In the genomic region with DNA sequence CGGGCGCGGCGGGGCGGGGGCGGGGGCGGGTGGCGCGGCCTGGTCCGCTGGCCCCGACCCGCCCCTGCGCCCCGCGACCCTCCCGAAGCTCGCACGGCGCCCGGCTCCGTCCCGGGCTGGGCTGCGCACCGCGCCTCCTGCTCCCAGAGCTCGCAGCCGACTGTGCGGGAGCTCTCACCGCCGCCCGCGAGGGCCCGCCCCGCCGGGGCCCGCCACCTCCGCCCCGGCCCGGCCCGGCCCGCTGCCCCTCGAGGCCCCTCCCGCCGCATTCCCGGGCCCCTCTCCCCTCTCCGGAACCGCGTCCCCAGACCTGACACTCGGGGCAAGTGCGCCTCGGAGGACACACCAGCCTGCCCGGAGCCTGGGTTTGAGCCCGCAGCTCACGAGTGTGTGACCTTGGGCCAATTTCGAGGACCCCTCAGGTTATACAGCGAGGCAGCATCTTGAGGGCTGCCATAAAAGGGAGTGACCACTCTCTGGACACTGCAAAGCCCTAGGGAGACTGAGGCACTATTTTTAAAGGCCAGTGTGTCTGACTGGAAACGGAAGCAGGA, we compare ENCODE assay signal across 11 cellular contexts. TPM values are rescaled to one million over a fixed set of nuclear protein-coding genes. Genes with fewer than 3 reads are reported as not detected.
DNase-seq lines count a peak whose midpoint lies in the region; ATAC-seq and TF ChIP-seq lines count a peak whose summit lies in the region.
"Had no signal": no experiment of that assay in that cellular context is flagged by ENCODE, and none has a peak within 500 bp of the region (broad histone marks: within the 10 kb centered on the region; RNA-seq: fewer than 3 reads in every experiment).

No MANE protein-coding gene starts in this region.

- no peak for TF ChIP-seq EP300 in Ishikawa (IDR thresholded peaks at IDR 0.05; ENCODE audit: borderline replicate concordance)

- H3K4me3 ChIP-seq in duodenal mucosa (ENCODE audit: low read depth in 1 of 2, low read length in 2 of 2): peak overlapping the region; percentile 36 to 43
- H3K4me3 ChIP-seq in neuronal stem cell (ENCODE audit: low read length in 2 of 2): no peak overlapping the region

- peak overlapping the region; percentile 50 for H2AFZ ChIP-seq in neuronal stem cell (ENCODE audit: low read length)

- no peak for ATAC-seq in CD4-positive, alpha-beta T cell (ENCODE audit: poor library complexity)
- ATAC-seq in GM19035 (IDR thresholded peaks at IDR 0.05; ENCODE audit: unreplicated experiment): no peak

- no peak overlapping the region for H2BK12ac ChIP-seq in neuronal stem cell (ENCODE audit: low read length)

- H3K4me1 Mint-ChIP-seq in CD4-positive, alpha-beta T cell (ENCODE audit: low read depth): peaks cover 19% of the 10 kb centered on the region
- H3K4me1 Mint-ChIP-seq in MCF 10A (ENCODE audit: insufficient read depth, unreplicated experiment): no peaks in the 10 kb centered on the region

- peaks cover 53% of the 10 kb centered on the region for H3K27me3 ChIP-seq in CD4-positive, alpha-beta T cell (ENCODE audit: control insufficient read depth, insufficient read depth, low read length)
- peaks cover 29 to 46% of the 10 kb centered on the region in 2 donors for H3K27me3 ChIP-seq in duodenal mucosa (ENCODE audit: control insufficient read depth in 1 of 2, insufficient read depth in 2 of 2, low read length in 2 of 2)
- peaks cover 31 to 50% (median 49%) of the 10 kb centered on the region in 3 experiments for H3K27me3 ChIP-seq in neuronal stem cell (ENCODE audit: control insufficient read depth in 3 of 3, insufficient read depth in 3 of 3, low read depth in 1 of 3, low read length in 3 of 3)

- H2BK5ac ChIP-seq in neuronal stem cell (ENCODE audit: low read length): no peak overlapping the region

- no peak overlapping the region for H3K18ac ChIP-seq in neuronal stem cell (ENCODE audit: low read length)

- H3K4ac ChIP-seq in neuronal stem cell (ENCODE audit: low read length): no peak overlapping the region

- no peak for TF ChIP-seq CTCF in CD4-positive, alpha-beta T cell (IDR thresholded peaks at IDR 0.05)
- TF ChIP-seq CTCF in MCF 10A (IDR thresholded peaks at IDR 0.05; ENCODE audit: unreplicated experiment): no peak

- H4K91ac ChIP-seq in neuronal stem cell (ENCODE audit: low read depth, low read length, poor library complexity): no peak overlapping the region

- POLR2A ChIA-PET in CD4-positive, alpha-beta T cell (lab: Charles Lee): interaction anchor here (1.0 to 2.3 kb wide), 8 partner anchors 9 to 204 kb away, joined by 3 to 9 read pairs (median 4); a partner anchor contains a TSS
- POLR2A ChIA-PET in MCF 10A (lab: Yijun Ruan, JAX): interaction anchor here (0.7 to 4.5 kb wide), 4 partner anchors 11 to 1751 kb away, joined by 3 to 26 read pairs (median 4); a partner anchor contains a TSS

- H2BK120ac ChIP-seq in neuronal stem cell (ENCODE audit: low read depth, low read length): no peak overlapping the region

- H3K4me1 ChIP-seq in duodenal mucosa (ENCODE audit: control insufficient read depth in 1 of 2, insufficient read depth in 2 of 2, low read length in 2 of 2) (peaks cover 9 to 26% of the 10 kb centered on the region in 2 donors), neuronal stem cell (ENCODE audit: control insufficient read depth in 2 of 2, insufficient read depth in 1 of 2, low read depth in 1 of 2, low read length in 2 of 2) (peaks cover 2 to 3% of the 10 kb centered on the region in 2 donors)

- WGBS in neuronal stem cell (ENCODE audit: extremely low coverage in 2 of 2, insufficient read length in 2 of 2, insufficient replicate concordance in 1 of 2), 2 donors: no CpG with 5 or more reads among the region's 57 CpGs

- H3K27ac ChIP-seq in CD4-positive, alpha-beta T cell (ENCODE audit: low read depth, low read length): no peak overlapping the region
- H3K27ac ChIP-seq in duodenal mucosa (ENCODE audit: low read depth, low read length) (no peak overlapping the region), neuronal stem cell (replicated peaks; ENCODE audit: low read length) (no peak overlapping the region)

- H3K9me3 ChIP-seq in CD4-positive, alpha-beta T cell (ENCODE audit: control insufficient read depth, low read length): no peaks in the 10 kb centered on the region
- H3K9me3 ChIP-seq in duodenal mucosa (ENCODE audit: control insufficient read depth in 1 of 2, low read length in 2 of 2) (no peaks in the 10 kb centered on the region), neuronal stem cell (replicated peaks in 1 of 2; ENCODE audit: control insufficient read depth in 2 of 2, insufficient read depth in 1 of 2, low read depth in 1 of 2, low read length in 2 of 2) (no peaks in the 10 kb centered on the region)

- H3K23ac ChIP-seq in neuronal stem cell (ENCODE audit: low read depth, low read length, poor library complexity): peak overlapping the region; percentile 55

- TF ChIP-seq RAD21 in Ishikawa (IDR thresholded peaks at IDR 0.05; ENCODE audit: low read depth): no peak

- H3K36me3 Mint-ChIP-seq in CD4-positive, alpha-beta T cell (ENCODE audit: low read depth): no peaks in the 10 kb centered on the region
- H3K36me3 Mint-ChIP-seq in MCF 10A (ENCODE audit: insufficient read depth, unreplicated experiment): peaks cover 10% of the 10 kb centered on the region

- H3K4me3 Mint-ChIP-seq in CD4-positive, alpha-beta T cell: peak overlapping the region; percentile 38
- H3K4me3 Mint-ChIP-seq in MCF 10A (ENCODE audit: unreplicated experiment): no peak overlapping the region
- H3K4me3 Mint-ChIP-seq: activated naive CD8-positive, alpha-beta T cell treated with anti-CD3 and anti-CD28 coated beads, Interleukin-2, amount 10 ng/mL, durations not matched to agents 7 days and 5 days had no signal

- H2AK5ac ChIP-seq in neuronal stem cell (ENCODE audit: low read depth, low read length): peak overlapping the region; percentile 25

- no peaks in the 10 kb centered on the region for H3K79me1 ChIP-seq in neuronal stem cell (ENCODE audit: low read depth, low read length)

- intact Hi-C loops in CD4-positive, alpha-beta T cell (cut with DNase I, micrococcal nuclease): loop anchor here in 1 of 2 experiments (1.0 to 5.0 kb wide), 2 partner anchors 70 to 114 kb away; a partner anchor contains a TSS
- intact Hi-C loops in MCF 10A (cut with micrococcal nuclease): loop anchor here (10.0 kb wide), 1 partner anchor 297 kb away; a partner anchor contains a TSS

- H3K9me3 Mint-ChIP-seq in CD4-positive, alpha-beta T cell: no peaks in the 10 kb centered on the region
- H3K9me3 Mint-ChIP-seq in MCF 10A (ENCODE audit: unreplicated experiment): no peaks in the 10 kb centered on the region
- H3K9me3 Mint-ChIP-seq: activated naive CD8-positive, alpha-beta T cell treated with anti-CD3 and anti-CD28 coated beads, Interleukin-2, amount 10 ng/mL, durations not matched to agents 7 days and 5 days had no signal

- no TSS peak for BruUV-seq in MCF 10A (replicated peaks; lab: Mats Ljungman, UMichigan)

- H2BK15ac ChIP-seq in neuronal stem cell (ENCODE audit: low read length): no peak overlapping the region

- H3K27ac Mint-ChIP-seq in CD4-positive, alpha-beta T cell: no peak overlapping the region
- H3K27ac Mint-ChIP-seq in MCF 10A (ENCODE audit: low read depth, unreplicated experiment): no peak overlapping the region
- H3K27ac Mint-ChIP-seq: activated naive CD8-positive, alpha-beta T cell treated with anti-CD3 and anti-CD28 coated beads, Interleukin-2, amount 10 ng/mL, durations not matched to agents 7 days and 5 days had no signal

- no peak overlapping the region for H3K9ac ChIP-seq in duodenal mucosa (ENCODE audit: low read depth in 1 of 2, low read length in 2 of 2)
- H3K9ac ChIP-seq in neuronal stem cell (ENCODE audit: low read depth, low read length, poor library complexity): no peak overlapping the region

- peaks cover 56% of the 10 kb centered on the region for H3K27me3 Mint-ChIP-seq in CD4-positive, alpha-beta T cell
- peaks cover 46% of the 10 kb centered on the region for H3K27me3 Mint-ChIP-seq in MCF 10A (ENCODE audit: insufficient read depth, unreplicated experiment)

- H3K4me2 ChIP-seq in neuronal stem cell (ENCODE audit: insufficient read depth, low read length, poor library complexity, severe bottlenecking): peak overlapping the region; percentile 71

- H4K8ac ChIP-seq in neuronal stem cell (ENCODE audit: low read depth, low read length): no peak overlapping the region

- CTCF ChIA-PET in CD4-positive, alpha-beta T cell (lab: Charles Lee): interaction anchor here (0.8 to 3.0 kb wide), 10 partner anchors 9 to 204 kb away, joined by 3 to 18 read pairs (median 5); no protein-coding TSS in a partner anchor
- CTCF ChIA-PET in MCF 10A (lab: Yijun Ruan, JAX): interaction anchor here (0.6 to 6.9 kb wide), 11 partner anchors 11 to 921 kb away, joined by 3 to 69 read pairs (median 3); a partner anchor contains a TSS

- H3K36me3 ChIP-seq in duodenal mucosa (ENCODE audit: control insufficient read depth in 1 of 2, insufficient read depth in 2 of 2, low read length in 2 of 2) (no peaks in the 10 kb centered on the region), neuronal stem cell (replicated peaks in 1 of 2; ENCODE audit: control insufficient read depth in 2 of 2, insufficient read depth in 2 of 2, low read length in 2 of 2) (peaks cover 4 to 36% of the 10 kb centered on the region in 2 donors)

- no peak for DNase-seq in CD4-positive, alpha-beta T cell
- DNase-seq in neuronal stem cell (ENCODE audit: low spot score) (no peak), GM19238 (ENCODE audit: insufficient read length, low spot score) (no peak), NCI-H1436 (lab: John Stamatoyannopoulos, UW) (no peak), MCF 10A (ENCODE audit: unreplicated experiment) (no peak)
- DNase-seq: NCI-H2171 had no signal

- H3K14ac ChIP-seq in neuronal stem cell (ENCODE audit: low read length): no peak overlapping the region

TF ChIP-seq in Ishikawa, 13 proteins besides CTCF, POLR2A, EP300 and RAD21 (continues in another document):
- TF ChIP-seq ZBTB7A (IDR thresholded peaks at IDR 0.05; ENCODE audit: low read depth) (0 out of 2 replicates have a peak, but pooled peaks have one; percentile 2), FOXM1 (IDR thresholded peaks at IDR 0.05; ENCODE audit: borderline replicate concordance, low read depth) (no peak)

RNA-seq across cellular contexts. Expression of a gene that starts 1.9 kb away (rescaled TPM):
- not detected for total RNA-seq in CD4-positive, alpha-beta T cell
- 0.03 TPM for polyA plus RNA-seq in neuronal stem cell (2013, experiment 1 of 2)
- polyA plus RNA-seq in neuronal stem cell (2013, experiment 2 of 2): 0.03 TPM
- 0.12 and 0.28 TPM in 2 replicates for total RNA-seq in MCF 10A (2022)

RNA-seq across cellular contexts. Expression of a gene that starts 11.2 kb away (rescaled TPM):
- 1 to 10 TPM; 2.1 to 2.7 TPM for total RNA-seq in CD4-positive, alpha-beta T cell
- 13.2 TPM for polyA plus RNA-seq in neuronal stem cell (2013, experiment 1 of 2)
- 12.0 TPM for polyA plus RNA-seq in neuronal stem cell (2013, experiment 2 of 2)
- 25.0 and 29.7 TPM in 2 replicates for total RNA-seq in MCF 10A (2022)

RNA-seq across cellular contexts. Expression of a gene that starts 31.8 kb away (rescaled TPM):
- not detected for total RNA-seq in CD4-positive, alpha-beta T cell
- polyA plus RNA-seq in neuronal stem cell (2013, experiment 1 of 2): not detected
- polyA plus RNA-seq in neuronal stem cell (2013, experiment 2 of 2): not detected
- not detected in 2 replicates for total RNA-seq in MCF 10A (2022)
- total RNA-seq: activated naive CD8-positive, alpha-beta T cell treated with anti-CD3 and anti-CD28 coated beads, Interleukin-2, amount 10 ng/mL, durations not matched to agents 7 days and 5 days; HT-29 had no signal

Comparison
In these comparisons a context has a peak if more than half of its experiments do, and no peak if none do; other contexts are left out.
1. H3K4me3 ChIP-seq: peak in duodenal mucosa (2 of 2); none in neuronal stem cell (0 of 2).